In genomic region chr10:17067549-17068264, GRCh38 we compare ENCODE assay signal across 20 cellular contexts.
A peak's percentile ranks its signal among the peaks of the same experiment; 100 is the strongest.
DNase-seq lines count a peak whose midpoint lies in the region; ATAC-seq and TF ChIP-seq lines count a peak whose summit lies in the region.
"Had no signal": no experiment of that assay in that cellular context is flagged by ENCODE, and none has a peak within 500 bp of the region (broad histone marks: within the 10 kb centered on the region; RNA-seq: fewer than 3 reads in every experiment).

No MANE protein-coding gene starts in this region.

- peak overlapping the region; percentile 80 for H3K27ac ChIP-seq in A673 (ENCODE audit: low read depth, low read length, poor library complexity, severe bottlenecking)
- H3K27ac ChIP-seq: PC-9, right lobe of liver, suprapubic skin had no signal

- intact Hi-C loops in A673 (cut with micrococcal nuclease; ENCODE audit: unreplicated experiment) = loop anchor here (5.0 kb wide), 2 partner anchors 40 to 160 kb away; partner anchors contain the start of gene VIM

- no peaks in the 10 kb centered on the region for H3K36me3 ChIP-seq in A673 (ENCODE audit: insufficient read depth, low read length, poor library complexity, severe bottlenecking)
- H3K36me3 ChIP-seq: right lobe of liver, suprapubic skin had no signal

- H3K4me3 ChIP-seq in A673 (ENCODE audit: low read depth, low read length, poor library complexity, severe bottlenecking) = peak overlapping the region; percentile 12
- H3K4me3 ChIP-seq: PC-9, right lobe of liver, suprapubic skin had no signal

- H3K27me3 Mint-ChIP-seq in T-cell (no peaks in the 10 kb centered on the region), endothelial cell (ENCODE audit: unreplicated experiment) (no peaks in the 10 kb centered on the region)
- H3K27me3 Mint-ChIP-seq: activated CD4-positive, alpha-beta memory T cell treated with anti-CD3 and anti-CD28 coated beads for 36 hours had no signal

- BruUV-seq in A673 (replicated peaks; lab: Mats Ljungman, UMichigan) = no TSS peak

- peaks cover 27 to 29% (median 28%) of the 10 kb centered on the region in 3 donors for H3K4me1 Mint-ChIP-seq in T-cell
- H3K4me1 Mint-ChIP-seq in endothelial cell (ENCODE audit: unreplicated experiment) = peaks cover 33% of the 10 kb centered on the region

- peaks cover 76% of the 10 kb centered on the region for H3K4me1 ChIP-seq in A673 (ENCODE audit: insufficient read depth, low read length, poor library complexity, severe bottlenecking)
- H3K4me1 ChIP-seq: right lobe of liver had no signal

- CTCF ChIA-PET in A673 (lab: Charles Lee) (interaction anchor here (0.6 kb wide), 1 partner anchor 104 kb away, joined by 5 read pairs; no protein-coding TSS in a partner anchor), T-cell (lab: Charles Lee) (interaction anchor here in 1 of 2 donors (0.5 to 0.6 kb wide), 2 partner anchors 185 to 243 kb away, joined by 3 read pairs; no protein-coding TSS in a partner anchor), GM10248 (lab: Yijun Ruan, JAX) (no interaction called here)

- H3K27ac Mint-ChIP-seq in T-cell = peak overlapping the region; percentile 7 to 26
- peak overlapping the region; percentile 4 for H3K27ac Mint-ChIP-seq in endothelial cell (ENCODE audit: unreplicated experiment)
- H3K27ac Mint-ChIP-seq: activated CD4-positive, alpha-beta memory T cell treated with anti-CD3 and anti-CD28 coated beads for 36 hours had no signal

- H3K4me3 Mint-ChIP-seq in T-cell = peak overlapping the region in 2 of 3 donors; percentile 2 to 16
- H3K4me3 Mint-ChIP-seq in endothelial cell (ENCODE audit: unreplicated experiment) = no peak overlapping the region
- H3K4me3 Mint-ChIP-seq: activated CD4-positive, alpha-beta memory T cell treated with anti-CD3 and anti-CD28 coated beads for 36 hours had no signal

- ATAC-seq in T-cell (replicated peaks in 1 of 4) (no peak), GM18858 (IDR thresholded peaks at IDR 0.05; ENCODE audit: unreplicated experiment) (no peak), HG02884 (IDR thresholded peaks at IDR 0.05; ENCODE audit: unreplicated experiment) (no peak)
- ATAC-seq: right lobe of liver had no signal

- H3K36me3 Mint-ChIP-seq in T-cell = peaks cover 56% of the 10 kb centered on the region
- H3K36me3 Mint-ChIP-seq in endothelial cell (ENCODE audit: low read depth, unreplicated experiment) = no peaks in the 10 kb centered on the region

- POLR2A ChIA-PET in A673 (lab: Charles Lee; ENCODE audit: low non-redundant PET) (no interaction called here), T-cell (lab: Charles Lee) (no interaction called here), GM10248 (lab: Yijun Ruan, JAX) (no interaction called here)

- H3K9me3 ChIP-seq in A673 (ENCODE audit: low read depth, low read length, poor library complexity, severe bottlenecking) = peaks cover 4% of the 10 kb centered on the region
- H3K9me3 ChIP-seq: right lobe of liver, suprapubic skin had no signal

- DNase-seq in A673 (ENCODE audit: low spot score) (peak; percentile 87), ELR (ENCODE audit: low read depth) (peak; percentile 60), T-cell (no peak), endothelial cell (ENCODE audit: low spot score) (no peak), COR-L47 (lab: John Stamatoyannopoulos, UW) (no peak), GM10248 (ENCODE audit: extremely low spot score) (no peak)
- DNase-seq: activated CD4-positive, alpha-beta memory T cell treated with anti-CD3 and anti-CD28 coated beads for 36 hours; activated effector memory CD4-positive, alpha-beta T cell treated with Interleukin-2 at 50 U/mL for 16 hours; DMS 273 treated with DMSO at 0.1 percent for 48 hours; HCEC 1CT; hypothalamus; midbrain; NCI-H748 treated with DMSO at 0.1 percent for 48 hours; occipital lobe; PC-9; right lobe of liver; stimulated activated CD4-positive, alpha-beta T cell treated with anti-CD3 and anti-CD28 coated beads, Interleukin-2, amount 100 ng/mL, for 24 hours had no signal

- H3K27me3 ChIP-seq in A673 (replicated peaks; ENCODE audit: insufficient read depth, low read depth, low read length, poor library complexity) = no peaks in the 10 kb centered on the region
- H3K27me3 ChIP-seq: right lobe of liver, suprapubic skin had no signal

- no peaks in the 10 kb centered on the region for H3K9me3 Mint-ChIP-seq in T-cell
- no peaks in the 10 kb centered on the region for H3K9me3 Mint-ChIP-seq in endothelial cell (ENCODE audit: unreplicated experiment)

- TF ChIP-seq CTCF in A673 (conservative IDR thresholded peaks at IDR 0.05; ENCODE audit: low read depth, low read length) (no peak), endothelial cell (IDR thresholded peaks at IDR 0.05; ENCODE audit: unreplicated experiment) (no peak), GM10248 (IDR thresholded peaks at IDR 0.05; ENCODE audit: control extremely low read depth, extremely low read depth, low read depth, missing control alignments) (no peak)

Comparison
In these comparisons a context has a peak if more than half of its experiments do, and no peak if none do; other contexts are left out.
1. DNase-seq: peak in A673 (single experiment) and ELR (single experiment); none in T-cell (0 of 34), endothelial cell (single experiment), COR-L47 (single experiment) and GM10248 (single experiment).